ENCODE assay signal across 16 cellular contexts in genomic region chr6:111752476-111752875, GRCh38.
A peak's percentile ranks its signal among the peaks of the same experiment; 100 is the strongest.
DNase-seq lines count a peak whose midpoint lies in the region; ATAC-seq and TF ChIP-seq lines count a peak whose summit lies in the region.
"Had no signal": no experiment of that assay in that cellular context is flagged by ENCODE, and none has a peak within 500 bp of the region (broad histone marks: within the 10 kb centered on the region; RNA-seq: fewer than 3 reads in every experiment).

No MANE protein-coding gene starts in this region.

- H3K27ac Mint-ChIP-seq in activated T-cell treated with anti-CD3 and anti-CD28 coated beads, Interleukin-2, amount 50 U/mL, for 72 hours = peak overlapping the region; percentile 99
- peak overlapping the region; percentile 89 for H3K27ac Mint-ChIP-seq in activated CD8-positive, alpha-beta T cell treated with anti-CD3 and anti-CD28 coated beads for 36 hours
- H3K27ac Mint-ChIP-seq in memory B cell (peak overlapping the region; percentile 97), CD14-positive monocyte (peak overlapping the region in 1 of 7 donors; percentile 55)

- peaks cover 0 to 5% of the 10 kb centered on the region in 2 donors for H3K9me3 Mint-ChIP-seq in activated T-cell treated with anti-CD3 and anti-CD28 coated beads, Interleukin-2, amount 50 U/mL, for 72 hours
- no peaks in the 10 kb centered on the region for H3K9me3 Mint-ChIP-seq in activated CD8-positive, alpha-beta T cell treated with anti-CD3 and anti-CD28 coated beads for 36 hours
- no peaks in the 10 kb centered on the region for H3K9me3 Mint-ChIP-seq in memory B cell
- H3K9me3 Mint-ChIP-seq in CD14-positive monocyte = no peaks in the 10 kb centered on the region

- CTCF ChIA-PET in activated CD8-positive, alpha-beta T cell treated with anti-CD3 and anti-CD28 coated beads for 36 hours (lab: Charles Lee) = interaction anchor here (0.6 to 2.0 kb wide), 10 partner anchors 9 to 291 kb away, joined by 3 to 8 read pairs (median 4); no protein-coding TSS in a partner anchor

- TF ChIP-seq CTCF in activated CD8-positive, alpha-beta T cell treated with anti-CD3 and anti-CD28 coated beads for 36 hours (IDR thresholded peaks at IDR 0.05) = no peak
- TF ChIP-seq CTCF in upper lobe of left lung (IDR thresholded peaks at IDR 0.05) (no peak), stomach (IDR thresholded peaks at IDR 0.05) (no peak), CD14-positive monocyte (IDR thresholded peaks at IDR 0.05) (no peak)

- intact Hi-C loops in activated CD8-positive, alpha-beta T cell treated with anti-CD3 and anti-CD28 coated beads for 36 hours (cut with micrococcal nuclease) = no loop called here
- intact Hi-C loops in stomach (cut with DNase I; ENCODE audit: low total_unique reads) = no loop called here
- intact Hi-C loops in sciatic nerve (cut with DNase I) = no loop called here
- intact Hi-C loops in CD14-positive monocyte (cut with micrococcal nuclease) = no loop called here

- TF ChIP-seq EP300 in upper lobe of left lung (IDR thresholded peaks at IDR 0.05) (no peak), stomach (IDR thresholded peaks at IDR 0.05) (no peak)

- H3K27me3 ChIP-seq in upper lobe of left lung (no peaks in the 10 kb centered on the region), stomach (no peaks in the 10 kb centered on the region)
- H3K27me3 ChIP-seq: body of pancreas, suprapubic skin had no signal

- peaks cover 94% of the 10 kb centered on the region for H3K4me1 Mint-ChIP-seq in activated T-cell treated with anti-CD3 and anti-CD28 coated beads, Interleukin-2, amount 50 U/mL, for 72 hours (ENCODE audit: low read depth)
- H3K4me1 Mint-ChIP-seq in activated CD8-positive, alpha-beta T cell treated with anti-CD3 and anti-CD28 coated beads for 36 hours (ENCODE audit: low read depth) = peaks cover 86% of the 10 kb centered on the region
- H3K4me1 Mint-ChIP-seq in memory B cell (peaks cover 57% of the 10 kb centered on the region), CD14-positive monocyte (peaks cover 26% of the 10 kb centered on the region)

- H3K36me3 Mint-ChIP-seq in activated T-cell treated with anti-CD3 and anti-CD28 coated beads, Interleukin-2, amount 50 U/mL, for 72 hours (ENCODE audit: insufficient read depth in 2 of 2) = peaks cover 29 to 62% of the 10 kb centered on the region in 2 donors
- H3K36me3 Mint-ChIP-seq in activated CD8-positive, alpha-beta T cell treated with anti-CD3 and anti-CD28 coated beads for 36 hours (ENCODE audit: low read depth) = peaks cover 84% of the 10 kb centered on the region
- peaks cover 7% of the 10 kb centered on the region for H3K36me3 Mint-ChIP-seq in memory B cell
- peaks cover 45 to 52% of the 10 kb centered on the region in 2 donors for H3K36me3 Mint-ChIP-seq in CD14-positive monocyte

- POLR2A ChIA-PET in activated CD8-positive, alpha-beta T cell treated with anti-CD3 and anti-CD28 coated beads for 36 hours (lab: Charles Lee) = interaction anchor here (0.9 to 2.6 kb wide), 9 partner anchors 8 to 291 kb away, joined by 3 to 13 read pairs (median 5); partner anchors contain the start of gene TRAF3IP2

- TF ChIP-seq POLR2A in upper lobe of left lung (IDR thresholded peaks at IDR 0.05) (no peak), stomach (IDR thresholded peaks at IDR 0.05) (no peak)

- ATAC-seq in activated T-cell treated with anti-CD3 and anti-CD28 coated beads, Interleukin-2, amount 50 U/mL, for 72 hours (replicated peaks in 1 of 2) = no peak
- no peak for ATAC-seq in activated CD8-positive, alpha-beta T cell treated with anti-CD3 and anti-CD28 coated beads for 36 hours
- ATAC-seq in memory B cell (ENCODE audit: low read depth) = no peak
- no peak for ATAC-seq in upper lobe of left lung (ENCODE audit: low FRiP score in 2 of 2)
- ATAC-seq in sciatic nerve = no peak
- ATAC-seq: body of pancreas, mucosa of descending colon, psoas muscle had no signal

- DNase-seq in activated T-cell treated with anti-CD3 and anti-CD28 coated beads, Interleukin-2, amount 50 U/mL, for 72 hours = no peak
- DNase-seq in activated T-cell treated with anti-CD3 and anti-CD28 coated beads for 4 hours (no peak), memory B cell (ENCODE audit: low spot score in 2 of 2) (no peak), upper lobe of left lung (no peak), stomach (no peak), sciatic nerve (ENCODE audit: low spot score) (no peak), CD14-positive monocyte (ENCODE audit: low spot score) (no peak)
- no peak for DNase-seq in activated CD8-positive, alpha-beta T cell treated with anti-CD3 and anti-CD28 coated beads for 36 hours
- DNase-seq: activated CD4-positive, CD25-positive, alpha-beta regulatory T cell; body of pancreas; GOT3; mucosa of descending colon; NCI-H2029 treated with DMSO at 0.1 percent for 48 hours; NCI-H748 treated with DMSO at 0.1 percent for 48 hours; psoas muscle had no signal

- no peaks in the 10 kb centered on the region for H3K27me3 Mint-ChIP-seq in activated T-cell treated with anti-CD3 and anti-CD28 coated beads, Interleukin-2, amount 50 U/mL, for 72 hours (ENCODE audit: low read depth)
- H3K27me3 Mint-ChIP-seq in activated CD8-positive, alpha-beta T cell treated with anti-CD3 and anti-CD28 coated beads for 36 hours = no peaks in the 10 kb centered on the region
- H3K27me3 Mint-ChIP-seq in memory B cell = no peaks in the 10 kb centered on the region
- no peaks in the 10 kb centered on the region for H3K27me3 Mint-ChIP-seq in CD14-positive monocyte (ENCODE audit: low read depth in 3 of 3)

- peaks cover 7 to 43% (median 24%) of the 10 kb centered on the region in 4 donors for H3K4me1 ChIP-seq in upper lobe of left lung
- peaks cover 0 to 35% (median 1%) of the 10 kb centered on the region in 4 donors for H3K4me1 ChIP-seq in stomach
- H3K4me1 ChIP-seq: body of pancreas had no signal

- H3K27ac ChIP-seq in upper lobe of left lung (peak overlapping the region; percentile 42 to 79 (median 62)), stomach (peak overlapping the region in 2 of 5 donors; percentile 52 to 59)
- H3K27ac ChIP-seq: body of pancreas, psoas muscle, suprapubic skin had no signal

- H3K4me3 ChIP-seq in upper lobe of left lung = no peak overlapping the region
- no peak overlapping the region for H3K4me3 ChIP-seq in stomach
- H3K4me3 ChIP-seq: body of pancreas, mucosa of descending colon, psoas muscle, suprapubic skin had no signal

- H3K9me3 ChIP-seq in upper lobe of left lung (no peaks in the 10 kb centered on the region), stomach (no peaks in the 10 kb centered on the region)
- H3K9me3 ChIP-seq: body of pancreas, mucosa of descending colon, psoas muscle, suprapubic skin had no signal

- H3K4me3 Mint-ChIP-seq in activated T-cell treated with anti-CD3 and anti-CD28 coated beads, Interleukin-2, amount 50 U/mL, for 72 hours = peak overlapping the region; percentile 61 to 96
- H3K4me3 Mint-ChIP-seq in activated CD8-positive, alpha-beta T cell treated with anti-CD3 and anti-CD28 coated beads for 36 hours = peak overlapping the region; percentile 28
- H3K4me3 Mint-ChIP-seq in memory B cell (no peak overlapping the region), CD14-positive monocyte (no peak overlapping the region)

- H3K36me3 ChIP-seq in upper lobe of left lung = no peaks in the 10 kb centered on the region
- no peaks in the 10 kb centered on the region for H3K36me3 ChIP-seq in stomach
- H3K36me3 ChIP-seq: suprapubic skin had no signal

Comparison
In these comparisons a context has a peak if more than half of its experiments do, and no peak if none do; other contexts are left out.
1. H3K4me3 Mint-ChIP-seq: peak in activated T-cell treated with anti-CD3 and anti-CD28 coated beads, Interleukin-2, amount 50 U/mL, for 72 hours (2 of 2) and activated CD8-positive, alpha-beta T cell treated with anti-CD3 and anti-CD28 coated beads for 36 hours (single experiment); none in memory B cell (single experiment) and CD14-positive monocyte (0 of 2).